In genomic region chr3:24678441-24678865, GRCh38 we compare ENCODE assay signal across 9 cellular contexts.
DNase-seq lines count a peak whose midpoint lies in the region; ATAC-seq and TF ChIP-seq lines count a peak whose summit lies in the region.
"Had no signal": no experiment of that assay in that cellular context is flagged by ENCODE, and none has a peak within 500 bp of the region (broad histone marks: within the 10 kb centered on the region; RNA-seq: fewer than 3 reads in every experiment).

No MANE protein-coding gene starts in this region.

- peak overlapping the region; percentile 34 for H3K4me3 Mint-ChIP-seq in activated CD8-positive, alpha-beta T cell treated with anti-CD3 and anti-CD28 coated beads for 36 hours

- H3K27me3 ChIP-seq in muscle layer of colon (ENCODE audit: control insufficient read depth in 1 of 2, insufficient read depth in 2 of 2, low read length in 2 of 2) = no peaks in the 10 kb centered on the region
- peaks cover 4% of the 10 kb centered on the region; the same call in 1 of the 2 replicates for H3K27me3 ChIP-seq in SJCRH30

- DNase-seq in GDM1 (lab: John Stamatoyannopoulos, UW) (peak; percentile 1), SJCRH30 (no peak), occipital lobe (lab: John Stamatoyannopoulos, UW) (no peak), NAMALWA (ENCODE audit: low spot score) (no peak)
- peak; percentile 67 for DNase-seq in activated CD8-positive, alpha-beta T cell treated with anti-CD3 and anti-CD28 coated beads for 36 hours
- DNase-seq: cortex of kidney had no signal

- H3K36me3 Mint-ChIP-seq in activated CD8-positive, alpha-beta T cell treated with anti-CD3 and anti-CD28 coated beads for 36 hours (ENCODE audit: low read depth) = no peaks in the 10 kb centered on the region

- H3K36me3 ChIP-seq in muscle layer of colon (ENCODE audit: insufficient read depth, low read length) (no peaks in the 10 kb centered on the region), SJCRH30 (no peaks in the 10 kb centered on the region)

- peak overlapping the region; percentile 6 for H3K27ac ChIP-seq in muscle layer of colon (ENCODE audit: low read depth, low read length)
- H3K27ac ChIP-seq in SJCRH30 = no peak overlapping the region

- intact Hi-C loops in activated CD8-positive, alpha-beta T cell treated with anti-CD3 and anti-CD28 coated beads for 36 hours (cut with micrococcal nuclease) = no loop called here

- H3K4me3 ChIP-seq in muscle layer of colon (ENCODE audit: low read depth in 1 of 2, low read length in 2 of 2) (peak overlapping the region in 1 of 2 donors; percentile 12), SJCRH30 (no peak overlapping the region)

- H3K27ac Mint-ChIP-seq in activated CD8-positive, alpha-beta T cell treated with anti-CD3 and anti-CD28 coated beads for 36 hours = no peak overlapping the region

- POLR2A ChIA-PET in activated CD8-positive, alpha-beta T cell treated with anti-CD3 and anti-CD28 coated beads for 36 hours (lab: Charles Lee) = no interaction called here

- no peak for TF ChIP-seq CTCF in activated CD8-positive, alpha-beta T cell treated with anti-CD3 and anti-CD28 coated beads for 36 hours (IDR thresholded peaks at IDR 0.05)

- H3K9me3 Mint-ChIP-seq in activated CD8-positive, alpha-beta T cell treated with anti-CD3 and anti-CD28 coated beads for 36 hours = no peaks in the 10 kb centered on the region

- H3K9me3 ChIP-seq in muscle layer of colon (ENCODE audit: low read length) (no peaks in the 10 kb centered on the region), SJCRH30 (replicated peaks) (no peaks in the 10 kb centered on the region)

- H3K27me3 Mint-ChIP-seq in activated CD8-positive, alpha-beta T cell treated with anti-CD3 and anti-CD28 coated beads for 36 hours = peaks cover 33% of the 10 kb centered on the region

- CTCF ChIA-PET in activated CD8-positive, alpha-beta T cell treated with anti-CD3 and anti-CD28 coated beads for 36 hours (lab: Charles Lee) = interaction anchor here (0.8 kb wide), 1 partner anchor 9 kb away, joined by 3 read pairs; no protein-coding TSS in a partner anchor

- H3K4me1 Mint-ChIP-seq in activated CD8-positive, alpha-beta T cell treated with anti-CD3 and anti-CD28 coated beads for 36 hours (ENCODE audit: low read depth) = peaks cover 9% of the 10 kb centered on the region

- peaks cover 12% of the 10 kb centered on the region for H3K4me1 ChIP-seq in muscle layer of colon (ENCODE audit: insufficient read depth, low read length)
- H3K4me1 ChIP-seq in SJCRH30 = no peaks in the 10 kb centered on the region

- no peak overlapping the region for H3K9ac ChIP-seq in muscle layer of colon (ENCODE audit: low read length)

- ATAC-seq in HG03097 (IDR thresholded peaks at IDR 0.05; ENCODE audit: low FRiP score, unreplicated experiment) (peak; percentile 58), HG03280 (IDR thresholded peaks at IDR 0.05; ENCODE audit: unreplicated experiment) (no peak)
- peak; percentile 71 for ATAC-seq in activated CD8-positive, alpha-beta T cell treated with anti-CD3 and anti-CD28 coated beads for 36 hours

Comparison
In these comparisons a context has a peak if more than half of its experiments do, and no peak if none do; other contexts are left out.
1. DNase-seq: peak in GDM1 (single experiment) and activated CD8-positive, alpha-beta T cell treated with anti-CD3 and anti-CD28 coated beads for 36 hours (single experiment); none in SJCRH30 (0 of 2), occipital lobe (single experiment) and NAMALWA (single experiment).